ENCODE assay signal across 9 cellular contexts in the genomic region with DNA sequence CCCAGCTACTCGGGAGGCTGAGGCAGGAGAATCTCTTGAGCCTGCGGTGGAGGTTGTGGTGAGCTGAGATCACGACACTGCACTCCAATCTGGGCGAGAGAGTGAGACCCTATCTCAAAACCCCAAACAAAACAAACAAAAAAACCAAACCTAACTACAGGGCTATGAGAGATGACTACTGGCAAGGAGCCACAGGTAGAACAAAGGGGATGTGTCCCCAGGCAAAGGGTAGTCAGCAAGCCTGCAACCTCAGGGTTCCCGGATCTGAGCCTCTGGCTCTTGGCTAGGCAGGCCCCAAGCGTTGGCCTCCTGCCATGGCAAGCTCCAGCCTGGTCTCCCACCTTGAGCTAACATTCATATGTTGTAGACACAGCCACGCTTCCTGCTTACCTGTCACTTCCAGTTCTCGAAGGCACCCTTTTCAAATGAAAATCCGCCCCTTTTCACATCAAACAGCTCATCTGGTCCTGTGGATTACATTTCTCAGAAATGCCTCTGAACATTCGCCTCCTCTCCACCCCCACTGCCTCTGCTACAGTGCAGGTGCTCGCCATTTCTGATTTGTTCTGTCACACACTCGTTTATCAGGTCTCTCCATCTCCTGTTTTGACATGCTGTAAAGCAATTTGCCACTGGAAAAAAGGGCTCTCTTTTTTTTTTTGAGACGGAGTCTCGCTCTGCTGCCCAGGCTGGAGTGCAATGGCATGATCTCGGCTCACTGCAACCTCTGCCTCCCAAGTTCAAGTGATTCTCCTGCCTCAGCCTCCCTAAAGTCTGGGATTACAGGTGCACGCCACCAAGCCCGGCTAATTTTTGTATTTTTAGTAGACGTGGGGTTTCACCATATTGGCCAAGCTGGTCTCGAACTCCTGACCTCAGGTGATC. TPM values are rescaled to one million over a fixed set of nuclear protein-coding genes. Genes with fewer than 3 reads are reported as not detected.
DNase-seq lines count a peak whose midpoint lies in the region; ATAC-seq and TF ChIP-seq lines count a peak whose summit lies in the region.
"Had no signal": no experiment of that assay in that cellular context is flagged by ENCODE, and none has a peak within 500 bp of the region (broad histone marks: within the 10 kb centered on the region; RNA-seq: fewer than 3 reads in every experiment).

No MANE protein-coding gene starts in this region.

- peak overlapping the region; percentile 61 for H3K4me3 ChIP-seq in CD4-positive, CD25-positive, alpha-beta regulatory T cell (ENCODE audit: low read depth, low read length)
- H3K4me3 ChIP-seq in left lung (no peak overlapping the region), gastrocnemius medialis (no peak overlapping the region)

- peak overlapping the region; percentile 48 for H3K27ac ChIP-seq in CD4-positive, CD25-positive, alpha-beta regulatory T cell (ENCODE audit: insufficient read depth, low read length, poor library complexity, severe bottlenecking)
- H3K27ac ChIP-seq in left lung (no peak overlapping the region), gastrocnemius medialis (no peak overlapping the region)

- peak; percentile 39 to 97 (median 78) for DNase-seq in CD4-positive, CD25-positive, alpha-beta regulatory T cell
- DNase-seq in NCI-H345 treated with DMSO at 0.1 percent for 48 hours (lab: John Stamatoyannopoulos, UW; ENCODE audit: unreplicated experiment) (peak; percentile 97), left lung (no peak), NCI-H446 treated with DMSO at 0.1 percent for 48 hours (lab: John Stamatoyannopoulos, UW) (no peak), gastrocnemius medialis (no peak)
- DNase-seq in activated T-cell treated with anti-CD3 and anti-CD28 coated beads, Interleukin-2, amount 50 U/mL, for 1 hour = peak; percentile 74
- no peak for DNase-seq in stimulated activated naive B cell treated with anti-CD40 and anti-IgM and Interleukin-4, amounts not matched to agents 10 μg/mL and 1 μg/mL and 100 μg/mL, for 72 hours
- DNase-seq: naive B cell had no signal

- no peak for TF ChIP-seq CTCF in left lung (IDR thresholded peaks at IDR 0.05)
- TF ChIP-seq CTCF in gastrocnemius medialis (IDR thresholded peaks at IDR 0.05 in 4 of 5, conservative IDR thresholded peaks at IDR 0.05 in 1 of 5) = no peak

- H3K9me3 ChIP-seq in CD4-positive, CD25-positive, alpha-beta regulatory T cell (ENCODE audit: control insufficient read depth in 2 of 2, low read length in 2 of 2) = no peaks in the 10 kb centered on the region
- H3K9me3 ChIP-seq in left lung (no peaks in the 10 kb centered on the region), gastrocnemius medialis (no peaks in the 10 kb centered on the region)

- peaks cover 16 to 55% (median 39%) of the 10 kb centered on the region in 4 donors for H3K4me1 Mint-ChIP-seq in CD4-positive, CD25-positive, alpha-beta regulatory T cell
- peaks cover 14 to 41% of the 10 kb centered on the region in 2 donors for H3K4me1 Mint-ChIP-seq in stimulated activated naive B cell treated with anti-CD40 and anti-IgM and Interleukin-4, amounts not matched to agents 10 μg/mL and 1 μg/mL and 100 μg/mL, for 72 hours

- peaks cover 13% of the 10 kb centered on the region for H3K36me3 Mint-ChIP-seq in CD4-positive, CD25-positive, alpha-beta regulatory T cell
- peaks cover 9 to 20% of the 10 kb centered on the region in 2 donors for H3K36me3 Mint-ChIP-seq in stimulated activated naive B cell treated with anti-CD40 and anti-IgM and Interleukin-4, amounts not matched to agents 10 μg/mL and 1 μg/mL and 100 μg/mL, for 72 hours

- H3K4me1 ChIP-seq in CD4-positive, CD25-positive, alpha-beta regulatory T cell (ENCODE audit: control insufficient read depth, insufficient read depth, low read length, poor library complexity, severe bottlenecking) = peaks cover 27% of the 10 kb centered on the region
- peaks cover 6 to 16% of the 10 kb centered on the region in 2 donors for H3K4me1 ChIP-seq in left lung
- peaks cover 3 to 4% of the 10 kb centered on the region in 2 donors for H3K4me1 ChIP-seq in gastrocnemius medialis

- TF ChIP-seq POLR2A in gastrocnemius medialis (IDR thresholded peaks at IDR 0.05) = no peak

- peak overlapping the region; percentile 43 to 74 (median 66) for H3K4me3 Mint-ChIP-seq in CD4-positive, CD25-positive, alpha-beta regulatory T cell
- no peak overlapping the region for H3K4me3 Mint-ChIP-seq in stimulated activated naive B cell treated with anti-CD40 and anti-IgM and Interleukin-4, amounts not matched to agents 10 μg/mL and 1 μg/mL and 100 μg/mL, for 72 hours
- H3K4me3 Mint-ChIP-seq: naive B cell had no signal

- no peaks in the 10 kb centered on the region for H3K9me3 Mint-ChIP-seq in CD4-positive, CD25-positive, alpha-beta regulatory T cell
- H3K9me3 Mint-ChIP-seq in stimulated activated naive B cell treated with anti-CD40 and anti-IgM and Interleukin-4, amounts not matched to agents 10 μg/mL and 1 μg/mL and 100 μg/mL, for 72 hours = no peaks in the 10 kb centered on the region

- no peaks in the 10 kb centered on the region for H3K27me3 ChIP-seq in CD4-positive, CD25-positive, alpha-beta regulatory T cell (ENCODE audit: control insufficient read depth, insufficient read depth, low read length)
- H3K27me3 ChIP-seq in left lung (no peaks in the 10 kb centered on the region), gastrocnemius medialis (no peaks in the 10 kb centered on the region)

- peaks cover 4% of the 10 kb centered on the region for H3K36me3 ChIP-seq in CD4-positive, CD25-positive, alpha-beta regulatory T cell (ENCODE audit: control insufficient read depth, insufficient read depth, low read length)
- no peaks in the 10 kb centered on the region for H3K36me3 ChIP-seq in left lung
- H3K36me3 ChIP-seq in gastrocnemius medialis = no peaks in the 10 kb centered on the region

- in situ Hi-C loops in gastrocnemius medialis (cut with MboI; ENCODE audit: low sequenced_read_pairs in 4 of 4) = no loop called here

- intact Hi-C loops in left lung (cut with DNase I) (loop anchor here in 1 of 2 donors (10.0 kb wide), 1 partner anchor 112 kb away; no protein-coding TSS in a partner anchor), gastrocnemius medialis (cut with DNase I; ENCODE audit: low total_unique reads) (no loop called here)

- ATAC-seq in CD4-positive, CD25-positive, alpha-beta regulatory T cell (ENCODE audit: low read depth in 2 of 2) = peak; percentile 91
- ATAC-seq in left lung (peak; percentile 64), GM18907 (IDR thresholded peaks at IDR 0.05; ENCODE audit: unreplicated experiment) (no peak), gastrocnemius medialis (no peak)
- ATAC-seq in stimulated activated naive B cell treated with anti-CD40 and anti-IgM and Interleukin-4, amounts not matched to agents 10 μg/mL and 1 μg/mL and 100 μg/mL, for 72 hours (replicated peaks) = no peak

- no peaks in the 10 kb centered on the region for H3K27me3 Mint-ChIP-seq in CD4-positive, CD25-positive, alpha-beta regulatory T cell
- H3K27me3 Mint-ChIP-seq in stimulated activated naive B cell treated with anti-CD40 and anti-IgM and Interleukin-4, amounts not matched to agents 10 μg/mL and 1 μg/mL and 100 μg/mL, for 72 hours = no peaks in the 10 kb centered on the region
- H3K27me3 Mint-ChIP-seq: naive B cell had no signal

- H3K27ac Mint-ChIP-seq in CD4-positive, CD25-positive, alpha-beta regulatory T cell = peak overlapping the region; percentile 88 to 99 (median 96)
- peak overlapping the region; percentile 20 for H3K27ac Mint-ChIP-seq in stimulated activated naive B cell treated with anti-CD40 and anti-IgM and Interleukin-4, amounts not matched to agents 10 μg/mL and 1 μg/mL and 100 μg/mL, for 72 hours

RNA-seq across cellular contexts. Expression of gene ACTR3, which starts 13.1 kb away (rescaled TPM):
- 328 TPM for total RNA-seq in CD4-positive, CD25-positive, alpha-beta regulatory T cell
- polyA plus RNA-seq in CD4-positive, CD25-positive, alpha-beta regulatory T cell = 100 to 1,000 TPM; 534 to 718 (median 579) TPM
- total RNA-seq in left lung (100 to 1,000 TPM; 213 to 324 TPM), gastrocnemius medialis (10 to 100 TPM; 39.3 to 75.0 (median 56.6) TPM)

Comparison
In these comparisons a context has a peak if more than half of its experiments do, and no peak if none do; other contexts are left out.
1. ATAC-seq: peak in CD4-positive, CD25-positive, alpha-beta regulatory T cell (2 of 2) and left lung (single experiment); none in stimulated activated naive B cell treated with anti-CD40 and anti-IgM and Interleukin-4, amounts not matched to agents 10 μg/mL and 1 μg/mL and 100 μg/mL, for 72 hours (0 of 2), GM18907 (single experiment) and gastrocnemius medialis (0 of 2).
2. DNase-seq: peak in CD4-positive, CD25-positive, alpha-beta regulatory T cell (3 of 3), NCI-H345 treated with DMSO at 0.1 percent for 48 hours (single experiment) and activated T-cell treated with anti-CD3 and anti-CD28 coated beads, Interleukin-2, amount 50 U/mL, for 1 hour (single experiment); none in left lung (0 of 2), stimulated activated naive B cell treated with anti-CD40 and anti-IgM and Interleukin-4, amounts not matched to agents 10 μg/mL and 1 μg/mL and 100 μg/mL, for 72 hours (single experiment), NCI-H446 treated with DMSO at 0.1 percent for 48 hours (single experiment) and gastrocnemius medialis (0 of 2).
3. H3K4me3 Mint-ChIP-seq: peak in CD4-positive, CD25-positive, alpha-beta regulatory T cell (4 of 4); none in stimulated activated naive B cell treated with anti-CD40 and anti-IgM and Interleukin-4, amounts not matched to agents 10 μg/mL and 1 μg/mL and 100 μg/mL, for 72 hours (0 of 2).